Comparison of ENCODE assay signal across 28 cellular contexts in the genomic region with DNA sequence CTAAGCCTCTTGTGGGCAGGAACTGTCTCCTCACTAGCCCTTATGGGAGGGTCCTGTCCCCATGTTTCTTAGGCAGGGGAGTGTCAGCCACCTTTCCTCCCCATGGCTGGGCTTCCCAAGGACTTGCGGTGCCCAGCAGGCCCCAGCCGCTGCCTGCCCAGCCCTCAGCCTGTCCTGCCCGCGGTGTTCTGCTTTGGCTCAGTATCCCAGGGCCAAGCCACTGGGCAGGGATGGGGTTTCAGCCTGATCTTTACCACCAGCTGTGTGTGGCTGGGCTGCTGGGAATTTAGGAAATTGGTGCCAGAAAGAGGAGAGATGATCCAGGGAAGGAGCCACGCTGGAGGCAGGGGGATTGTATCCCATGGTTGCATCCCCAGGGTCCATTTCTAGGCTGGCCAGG. TPM values are rescaled to one million over a fixed set of nuclear protein-coding genes. Genes with fewer than 3 reads are reported as not detected.
"Had no signal": no experiment of that assay in that cellular context is flagged by ENCODE, and none has a peak within 500 bp of the region (broad histone marks: within the 10 kb centered on the region; RNA-seq: fewer than 3 reads in every experiment).

No MANE protein-coding gene starts in this region.

- H3K9ac ChIP-seq: neural progenitor cell had no signal

- H3K4me1 ChIP-seq: colonic mucosa, esophagus muscularis mucosa, gastroesophageal sphincter, neural progenitor cell, prostate gland had no signal

- H3K9me3 ChIP-seq: colonic mucosa, esophagus muscularis mucosa, gastroesophageal sphincter, mucosa of descending colon, prostate gland, thoracic aorta had no signal

- FAIRE-seq: astrocyte, islet of Langerhans had no signal

- H2AFZ ChIP-seq: neural progenitor cell had no signal

- H3K4me3 ChIP-seq: colonic mucosa, dorsolateral prefrontal cortex, esophagus muscularis mucosa, gastroesophageal sphincter, mucosa of descending colon, neural progenitor cell, prostate gland, smooth muscle cell, thoracic aorta had no signal

- ATAC-seq: activated T-helper 17 cell treated with anti-CD3 and anti-CD28 coated beads, Interleukin-2, amount 50 U/mL, for 72 hours; effector memory CD8-positive, alpha-beta T cell; naive thymus-derived CD4-positive, alpha-beta T cell had no signal

- H3K27me3 ChIP-seq: colonic mucosa, esophagus muscularis mucosa, gastroesophageal sphincter, neural progenitor cell had no signal

- H3K27ac ChIP-seq: colonic mucosa, dorsolateral prefrontal cortex, esophagus muscularis mucosa, gastroesophageal sphincter, neural progenitor cell, prostate gland, thoracic aorta had no signal

- H3K4me2 ChIP-seq: neural progenitor cell had no signal

- DNase-seq: activated CD4-positive, alpha-beta T cell treated with anti-CD3 and anti-CD28 coated beads for 1 hour; activated CD4-positive, alpha-beta T cell treated with anti-CD3 and anti-CD28 coated beads, Interleukin-2, amount 50 U/mL, for 1 hour; activated naive CD4-positive, alpha-beta T cell treated with Interleukin-2 at 50 U/mL for 16 hours; activated naive CD8-positive, alpha-beta T cell treated with anti-CD3 and anti-CD28 coated beads for 36 hours; activated T-cell treated with anti-CD3 and anti-CD28 coated beads, Interleukin-2, amount 50 U/mL, for 24 hours; colonic mucosa; dorsolateral prefrontal cortex; effector memory CD8-positive, alpha-beta T cell; head of caudate nucleus; left cardiac atrium; mucosa of descending colon; naive thymus-derived CD4-positive, alpha-beta T cell; stimulated activated CD4-positive, alpha-beta T cell treated with anti-CD3 and anti-CD28 coated beads, Interleukin-4, amount 100 ng/mL, for 1 hour; stimulated activated naive CD4-positive, alpha-beta T cell; T-helper 1 cell had no signal

- H3K36me3 ChIP-seq: colonic mucosa, esophagus muscularis mucosa, gastroesophageal sphincter, neural progenitor cell, prostate gland, thoracic aorta had no signal

RNA-seq across cellular contexts. Expression of a gene that starts 6.9 kb away (rescaled TPM):
- total RNA-seq: activated naive CD8-positive, alpha-beta T cell treated with anti-CD3 and anti-CD28 coated beads for 36 hours; esophagus muscularis mucosa; gastroesophageal sphincter; naive thymus-derived CD4-positive, alpha-beta T cell; smooth muscle cell; thoracic aorta had no signal
- polyA plus RNA-seq: naive thymus-derived CD4-positive, alpha-beta T cell; smooth muscle cell had no signal

RNA-seq across cellular contexts. Expression of a gene that starts 56.7 kb away (rescaled TPM):
- total RNA-seq: astrocyte, colonic mucosa, esophagus muscularis mucosa, gastroesophageal sphincter, left cardiac atrium, liver, mucosa of descending colon, osteoblast, prostate gland, right cardiac atrium, smooth muscle cell, thoracic aorta, ureter had no signal
- polyA plus RNA-seq: liver, right cardiac atrium, smooth muscle cell had no signal
